Comparison of ENCODE assay signal across 21 cellular contexts in genomic region chr15:39873978-39874377, GRCh38. TPM values are rescaled to one million over a fixed set of nuclear protein-coding genes. Genes with fewer than 3 reads are reported as not detected.
A peak's percentile ranks its signal among the peaks of the same experiment; 100 is the strongest.
DNase-seq lines count a peak whose midpoint lies in the region; ATAC-seq lines count a peak whose summit lies in the region.
"Had no signal": no experiment of that assay in that cellular context is flagged by ENCODE, and none has a peak within 500 bp of the region (broad histone marks: within the 10 kb centered on the region; RNA-seq: fewer than 3 reads in every experiment).

No MANE protein-coding gene starts in this region.

- peak in 1 of 2 donors; percentile 10 for DNase-seq in activated naive CD4-positive, alpha-beta T cell treated with anti-CD3 and anti-CD28 coated beads, Interleukin-2, amount 50 U/mL, for 72 hours (ENCODE audit: low spot score in 2 of 2)
- no peak for DNase-seq in activated naive CD4-positive, alpha-beta T cell (lab: John Stamatoyannopoulos, UW)
- DNase-seq in stimulated activated naive CD8-positive, alpha-beta T cell treated with anti-CD3 and anti-CD28 coated beads, Interleukin-15, Interleukin-2, amounts not matched to agents 100 U/mL and 50 U/mL, for 24 hours, result no peak
- DNase-seq in NCI-H1417 treated with DMSO at 0.1 percent for 48 hours (lab: John Stamatoyannopoulos, UW), result no peak
- no peak for DNase-seq in activated T-helper 1 cell treated with anti-CD3 and anti-CD28 coated beads, Interleukin-12 subunit alpha, Interleukin-12 subunit beta, Interleukin-2, Interleukin-4 antibody, amounts not matched to agents 30 ng/mL and 10 ng/mL and 1 ng/mL, durations not matched to agents 14 hours and 24 hours and 36 hours (ENCODE audit: low spot score)
- DNase-seq in T-helper 2 cell treated with Interferon-gamma antibody and Interleukin-4, amounts not matched to agents 5 μg/mL and 100 μg/mL, for 36 hours (ENCODE audit: low spot score), result no peak
- DNase-seq: Calu3; CD8-positive, alpha-beta T cell; HCEC 1CT; Kasumi-1; MG63; NCI-H1092; NCI-H1694; NCI-H2081 treated with DMSO at 0.1 percent for 48 hours; NCI-H510A; NCI-H774; OCI-M1; Right ventricle myocardium superior had no signal

- H3K4me3 Mint-ChIP-seq in activated T-helper 1 cell treated with anti-CD3 and anti-CD28 coated beads, Interleukin-12 subunit alpha, Interleukin-12 subunit beta, Interleukin-2, Interleukin-4 antibody, amounts not matched to agents 30 ng/mL and 10 ng/mL and 1 ng/mL, durations not matched to agents 14 hours and 24 hours and 36 hours, result no peak overlapping the region
- H3K4me3 Mint-ChIP-seq in T-helper 2 cell treated with Interferon-gamma antibody and Interleukin-4, amounts not matched to agents 5 μg/mL and 100 μg/mL, for 36 hours, result no peak overlapping the region
- H3K4me3 Mint-ChIP-seq: CD8-positive, alpha-beta T cell; GM23338 had no signal

- H3K4me1 Mint-ChIP-seq in activated T-helper 1 cell treated with anti-CD3 and anti-CD28 coated beads, Interleukin-12 subunit alpha, Interleukin-12 subunit beta, Interleukin-2, Interleukin-4 antibody, amounts not matched to agents 30 ng/mL and 10 ng/mL and 1 ng/mL, durations not matched to agents 14 hours and 24 hours and 36 hours (ENCODE audit: low read depth), result no peaks in the 10 kb centered on the region
- H3K4me1 Mint-ChIP-seq in T-helper 2 cell treated with Interferon-gamma antibody and Interleukin-4, amounts not matched to agents 5 μg/mL and 100 μg/mL, for 36 hours (ENCODE audit: low read depth), result peaks cover 3% of the 10 kb centered on the region

- H3K36me3 Mint-ChIP-seq in activated naive CD4-positive, alpha-beta T cell treated with anti-CD3 and anti-CD28 coated beads, Interleukin-2, amount 50 U/mL, for 72 hours, result no peaks in the 10 kb centered on the region
- H3K36me3 Mint-ChIP-seq in activated T-helper 1 cell treated with anti-CD3 and anti-CD28 coated beads, Interleukin-12 subunit alpha, Interleukin-12 subunit beta, Interleukin-2, Interleukin-4 antibody, amounts not matched to agents 30 ng/mL and 10 ng/mL and 1 ng/mL, durations not matched to agents 14 hours and 24 hours and 36 hours (ENCODE audit: low read depth), result no peaks in the 10 kb centered on the region
- no peaks in the 10 kb centered on the region for H3K36me3 Mint-ChIP-seq in T-helper 2 cell treated with Interferon-gamma antibody and Interleukin-4, amounts not matched to agents 5 μg/mL and 100 μg/mL, for 36 hours (ENCODE audit: low read depth)
- H3K36me3 Mint-ChIP-seq: CD8-positive, alpha-beta T cell had no signal

- H3K27me3 Mint-ChIP-seq in activated T-helper 1 cell treated with anti-CD3 and anti-CD28 coated beads, Interleukin-12 subunit alpha, Interleukin-12 subunit beta, Interleukin-2, Interleukin-4 antibody, amounts not matched to agents 30 ng/mL and 10 ng/mL and 1 ng/mL, durations not matched to agents 14 hours and 24 hours and 36 hours (ENCODE audit: insufficient read depth), result peaks cover 17% of the 10 kb centered on the region
- peaks cover 9% of the 10 kb centered on the region for H3K27me3 Mint-ChIP-seq in T-helper 2 cell treated with Interferon-gamma antibody and Interleukin-4, amounts not matched to agents 5 μg/mL and 100 μg/mL, for 36 hours (ENCODE audit: low read depth)

- H3K27ac Mint-ChIP-seq in activated naive CD4-positive, alpha-beta T cell treated with anti-CD3 and anti-CD28 coated beads, Interleukin-2, amount 50 U/mL, for 72 hours, result no peak overlapping the region
- no peak overlapping the region for H3K27ac Mint-ChIP-seq in activated T-helper 1 cell treated with anti-CD3 and anti-CD28 coated beads, Interleukin-12 subunit alpha, Interleukin-12 subunit beta, Interleukin-2, Interleukin-4 antibody, amounts not matched to agents 30 ng/mL and 10 ng/mL and 1 ng/mL, durations not matched to agents 14 hours and 24 hours and 36 hours
- H3K27ac Mint-ChIP-seq in T-helper 2 cell treated with Interferon-gamma antibody and Interleukin-4, amounts not matched to agents 5 μg/mL and 100 μg/mL, for 36 hours, result no peak overlapping the region
- H3K27ac Mint-ChIP-seq: CD8-positive, alpha-beta T cell; GM23338 had no signal

- intact Hi-C loops in activated T-helper 1 cell treated with anti-CD3 and anti-CD28 coated beads, Interleukin-12 subunit alpha, Interleukin-12 subunit beta, Interleukin-2, Interleukin-4 antibody, amounts not matched to agents 30 ng/mL and 10 ng/mL and 1 ng/mL, durations not matched to agents 14 hours and 24 hours and 36 hours (cut with micrococcal nuclease), result loop anchor here (2.0 kb wide), 1 partner anchor 187 kb away; no protein-coding TSS in a partner anchor

- H3K9me3 Mint-ChIP-seq in activated naive CD4-positive, alpha-beta T cell treated with anti-CD3 and anti-CD28 coated beads, Interleukin-2, amount 50 U/mL, for 72 hours, result no peaks in the 10 kb centered on the region
- no peaks in the 10 kb centered on the region for H3K9me3 Mint-ChIP-seq in activated T-helper 1 cell treated with anti-CD3 and anti-CD28 coated beads, Interleukin-12 subunit alpha, Interleukin-12 subunit beta, Interleukin-2, Interleukin-4 antibody, amounts not matched to agents 30 ng/mL and 10 ng/mL and 1 ng/mL, durations not matched to agents 14 hours and 24 hours and 36 hours
- H3K9me3 Mint-ChIP-seq in T-helper 2 cell treated with Interferon-gamma antibody and Interleukin-4, amounts not matched to agents 5 μg/mL and 100 μg/mL, for 36 hours, result no peaks in the 10 kb centered on the region
- H3K9me3 Mint-ChIP-seq: CD8-positive, alpha-beta T cell; GM23338 had no signal

- ATAC-seq in activated naive CD4-positive, alpha-beta T cell treated with anti-CD3 and anti-CD28 coated beads, Interleukin-2, amount 50 U/mL, for 72 hours, result peak; percentile 47 to 93
- ATAC-seq in GM18868 (IDR thresholded peaks at IDR 0.05; ENCODE audit: unreplicated experiment), result peak; percentile 66
- peak; percentile 53 for ATAC-seq in HG02973 (IDR thresholded peaks at IDR 0.05; ENCODE audit: unreplicated experiment)
- peak; percentile 40 for ATAC-seq in stimulated activated naive CD8-positive, alpha-beta T cell treated with anti-CD3 and anti-CD28 coated beads, Interleukin-15, Interleukin-2, amounts not matched to agents 100 U/mL and 50 U/mL, for 24 hours
- ATAC-seq: CD8-positive, alpha-beta T cell; GM23338 had no signal

RNA-seq across cellular contexts. Expression of gene GPR176, which starts 46.1 kb away (rescaled TPM):
- under 1 TPM; 0.41 to 0.47 TPM for total RNA-seq in activated naive CD4-positive, alpha-beta T cell treated with anti-CD3 and anti-CD28 coated beads, Interleukin-2, amount 50 U/mL, for 72 hours
- total RNA-seq in activated T-helper 1 cell treated with anti-CD3 and anti-CD28 coated beads, Interleukin-12 subunit alpha, Interleukin-12 subunit beta, Interleukin-2, Interleukin-4 antibody, amounts not matched to agents 30 ng/mL and 10 ng/mL and 1 ng/mL, durations not matched to agents 14 hours and 24 hours and 36 hours, result 0.23 and 0.34 TPM in 2 replicates

RNA-seq across cellular contexts. Expression of gene EIF2AK4, which starts 59.9 kb away (rescaled TPM):
- 10 to 100 TPM; 32.1 to 39.0 TPM for total RNA-seq in activated naive CD4-positive, alpha-beta T cell treated with anti-CD3 and anti-CD28 coated beads, Interleukin-2, amount 50 U/mL, for 72 hours
- total RNA-seq in activated T-helper 1 cell treated with anti-CD3 and anti-CD28 coated beads, Interleukin-12 subunit alpha, Interleukin-12 subunit beta, Interleukin-2, Interleukin-4 antibody, amounts not matched to agents 30 ng/mL and 10 ng/mL and 1 ng/mL, durations not matched to agents 14 hours and 24 hours and 36 hours, result 51.5 and 54.2 TPM in 2 replicates
